ENCODE assay signal across 22 cellular contexts in the genomic region with DNA sequence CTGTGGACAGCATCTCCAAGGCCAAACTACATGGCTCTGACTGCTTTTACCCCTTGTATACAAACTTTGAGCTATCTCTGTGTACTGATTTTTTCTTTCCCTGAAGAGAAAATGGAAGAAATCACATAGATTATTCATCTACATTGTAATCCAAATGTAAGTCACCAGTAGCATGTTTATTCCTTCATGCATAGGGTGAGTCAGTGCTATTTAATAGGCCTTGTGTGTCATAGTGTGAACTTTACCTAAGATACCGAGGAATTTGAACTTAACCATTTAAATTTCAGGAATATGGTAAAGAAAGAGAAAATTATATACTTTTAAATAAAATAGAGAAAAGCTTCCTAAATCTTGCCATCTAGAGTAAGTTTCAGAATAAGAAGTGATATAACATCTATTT. TPM values are rescaled to one million over a fixed set of nuclear protein-coding genes. Genes with fewer than 3 reads are reported as not detected.
DNase-seq lines count a peak whose midpoint lies in the region; ATAC-seq, FAIRE-seq and TF ChIP-seq lines count a peak whose summit lies in the region.
"Had no signal": no experiment of that assay in that cellular context is flagged by ENCODE, and none has a peak within 500 bp of the region (broad histone marks: within the 10 kb centered on the region; RNA-seq: fewer than 3 reads in every experiment).

No MANE protein-coding gene starts in this region.

- H3K9me3 Mint-ChIP-seq in MCF 10A (ENCODE audit: unreplicated experiment) (no peaks in the 10 kb centered on the region), astrocyte (ENCODE audit: unreplicated experiment) (no peaks in the 10 kb centered on the region)
- H3K9me3 Mint-ChIP-seq: central memory CD8-positive, alpha-beta T cell; T-helper 1 cell treated with Interleukin-12 subunit alpha and Interleukin-12 subunit beta and Interleukin-4 antibody, amounts not matched to agents 30 μg/mL and 1 μg/mL, for 36 hours had no signal

- H3K36me3 Mint-ChIP-seq in MCF 10A (ENCODE audit: insufficient read depth, unreplicated experiment) (peaks cover 15% of the 10 kb centered on the region), astrocyte (ENCODE audit: low read depth, unreplicated experiment) (no peaks in the 10 kb centered on the region)

- H3K4me3 ChIP-seq in breast epithelium (no peak overlapping the region), astrocyte (ENCODE audit: insufficient read depth, low read depth, low read length) (no peak overlapping the region)
- H3K4me3 ChIP-seq: BLaER1, SJCRH30 had no signal

- no peak overlapping the region for H3K9ac ChIP-seq in astrocyte (ENCODE audit: low read length)
- H3K9ac ChIP-seq: BLaER1 had no signal

- H3K36me3 ChIP-seq in breast epithelium (no peaks in the 10 kb centered on the region), astrocyte (ENCODE audit: insufficient read depth, low read length) (no peaks in the 10 kb centered on the region)
- H3K36me3 ChIP-seq: neutrophil, SJCRH30 had no signal

- no peak overlapping the region for H2AFZ ChIP-seq in astrocyte (ENCODE audit: low read depth, low read length)

- intact Hi-C loops in MCF 10A (cut with micrococcal nuclease): no loop called here
- intact Hi-C loops in breast epithelium (cut with DNase I; ENCODE audit: low total_unique reads): no loop called here
- intact Hi-C loops in left ventricle myocardium superior (cut with micrococcal nuclease): no loop called here

- H3K4me1 Mint-ChIP-seq in MCF 10A (ENCODE audit: insufficient read depth, unreplicated experiment) (peaks cover 20% of the 10 kb centered on the region), astrocyte (ENCODE audit: low read depth, unreplicated experiment) (peaks cover 4% of the 10 kb centered on the region)

- DNase-seq in MCF 10A (ENCODE audit: unreplicated experiment): peak; percentile 40
- DNase-seq in breast epithelium (ENCODE audit: low spot score in 2 of 2): no peak
- DNase-seq in astrocyte (ENCODE audit: low read depth): peak; percentile 36
- DNase-seq in foreskin keratinocyte: peak in 1 of 2 donors; percentile 65
- no peak for DNase-seq in SKM-1 (lab: John Stamatoyannopoulos, UW; ENCODE audit: unreplicated experiment)
- DNase-seq in left ventricle myocardium superior: no peak
- no peak for DNase-seq in DMS153 treated with DMSO at 0.1 percent for 48 hours (lab: John Stamatoyannopoulos, UW; ENCODE audit: unreplicated experiment)
- DNase-seq in AML-193 (lab: John Stamatoyannopoulos, UW): no peak
- DNase-seq: 8988T; activated CD4-positive, alpha-beta T cell treated with anti-CD3 and anti-CD28 coated beads, Interleukin-2, amount 50 U/mL, for 4 hours; amygdala; effector memory CD4-positive, alpha-beta T cell; KBM-7; NCI-H1930; NCI-H226; NCI-H774; SJCRH30 had no signal

- peaks cover 18% of the 10 kb centered on the region for H3K79me2 ChIP-seq in astrocyte (ENCODE audit: insufficient read depth, low read length)

- H4K20me1 ChIP-seq in astrocyte (ENCODE audit: insufficient read depth, low read length): peaks cover 7% of the 10 kb centered on the region
- H4K20me1 ChIP-seq: BLaER1 had no signal

- TF ChIP-seq POLR2A in breast epithelium (IDR thresholded peaks at IDR 0.05): no peak

- H3K9me3 ChIP-seq in breast epithelium (no peaks in the 10 kb centered on the region), astrocyte (ENCODE audit: insufficient read depth, low read depth, low read length) (no peaks in the 10 kb centered on the region)
- H3K9me3 ChIP-seq: BLaER1, neutrophil, SJCRH30 had no signal

- H3K27me3 ChIP-seq in breast epithelium (no peaks in the 10 kb centered on the region), astrocyte (ENCODE audit: insufficient read depth, low read length) (no peaks in the 10 kb centered on the region), foreskin keratinocyte (no peaks in the 10 kb centered on the region)
- H3K27me3 ChIP-seq: BLaER1, neutrophil, SJCRH30 had no signal

- no peaks in the 10 kb centered on the region for H3K4me1 ChIP-seq in breast epithelium
- H3K4me1 ChIP-seq in astrocyte (ENCODE audit: insufficient read depth, low read length): no peaks in the 10 kb centered on the region
- H3K4me1 ChIP-seq in foreskin keratinocyte: peaks cover 15% of the 10 kb centered on the region
- H3K4me1 ChIP-seq: BLaER1, SJCRH30 had no signal

- no peak overlapping the region for H3K4me2 ChIP-seq in astrocyte (ENCODE audit: low read length)
- H3K4me2 ChIP-seq: BLaER1 had no signal

- no peak overlapping the region for H3K27ac ChIP-seq in breast epithelium
- H3K27ac ChIP-seq in astrocyte (ENCODE audit: low read depth, low read length): no peak overlapping the region
- H3K27ac ChIP-seq in foreskin keratinocyte: peak overlapping the region; percentile 33
- H3K27ac ChIP-seq: BLaER1, neutrophil, SJCRH30, VCaP had no signal

- CTCF ChIA-PET in MCF 10A (lab: Yijun Ruan, JAX): interaction anchor here (0.6 to 2.2 kb wide), 3 partner anchors 11 to 145 kb away, joined by 3 to 6 read pairs (median 5); a partner anchor contains a TSS

- H3K4me3 Mint-ChIP-seq in MCF 10A (ENCODE audit: unreplicated experiment) (no peak overlapping the region), astrocyte (ENCODE audit: unreplicated experiment) (no peak overlapping the region)
- H3K4me3 Mint-ChIP-seq: central memory CD8-positive, alpha-beta T cell; T-helper 1 cell treated with Interleukin-12 subunit alpha and Interleukin-12 subunit beta and Interleukin-4 antibody, amounts not matched to agents 30 μg/mL and 1 μg/mL, for 36 hours had no signal

- H3K27me3 Mint-ChIP-seq in MCF 10A (ENCODE audit: insufficient read depth, unreplicated experiment): no peaks in the 10 kb centered on the region
- H3K27me3 Mint-ChIP-seq in astrocyte (ENCODE audit: low read depth, unreplicated experiment): no peaks in the 10 kb centered on the region
- H3K27me3 Mint-ChIP-seq: central memory CD8-positive, alpha-beta T cell had no signal

- POLR2A ChIA-PET in MCF 10A (lab: Yijun Ruan, JAX): interaction anchor here (0.9 to 10.8 kb wide), 3 partner anchors 16 to 43 kb away, joined by 3 to 90 read pairs (median 4); a partner anchor contains a TSS

- no peak overlapping the region for H3K27ac Mint-ChIP-seq in MCF 10A (ENCODE audit: low read depth, unreplicated experiment)
- H3K27ac Mint-ChIP-seq in astrocyte (ENCODE audit: unreplicated experiment): no peak overlapping the region
- H3K27ac Mint-ChIP-seq: T-helper 1 cell treated with Interleukin-12 subunit alpha and Interleukin-12 subunit beta and Interleukin-4 antibody, amounts not matched to agents 30 μg/mL and 1 μg/mL, for 36 hours had no signal

- BruUV-seq in MCF 10A (replicated peaks; lab: Mats Ljungman, UMichigan): no TSS peak

- TF ChIP-seq CTCF in MCF 10A (IDR thresholded peaks at IDR 0.05; ENCODE audit: unreplicated experiment) (no peak), breast epithelium (IDR thresholded peaks at IDR 0.05) (no peak), astrocyte (IDR thresholded peaks at IDR 0.05; ENCODE audit: insufficient read depth, low read depth, low read length) (no peak), foreskin keratinocyte (conservative IDR thresholded peaks at IDR 0.05) (no peak)

- no peak for FAIRE-seq in astrocyte (lab: Jason Lieb, UNC)

- ATAC-seq in foreskin keratinocyte (peak; percentile 98), left ventricle myocardium superior (no peak)

RNA-seq across cellular contexts. Expression of a gene that starts 16.5 kb away (rescaled TPM):
- 62.2 and 67.3 TPM in 2 replicates for total RNA-seq in MCF 10A (2022)
- total RNA-seq in breast epithelium: 100 to 1,000 TPM in 1 of 3 donors, 10 to 100 TPM in 2; 77.9 to 111 (median 78.3) TPM
- total RNA-seq in astrocyte: 39.8 and 49.6 TPM in 2 replicates
- 48.5 and 55.0 TPM in 2 replicates for total RNA-seq in foreskin keratinocyte
- 23.6 and 27.5 TPM in 2 replicates for polyA plus RNA-seq in foreskin keratinocyte
- total RNA-seq in left ventricle myocardium superior: 71.0 TPM

RNA-seq across cellular contexts. Expression of a gene that starts 16.8 kb away (rescaled TPM):
- total RNA-seq in MCF 10A (2022): 35.4 and 44.0 TPM in 2 replicates
- 10 to 100 TPM; 42.3 to 55.2 (median 53.4) TPM for total RNA-seq in breast epithelium
- 52.7 and 58.9 TPM in 2 replicates for total RNA-seq in astrocyte
- total RNA-seq in foreskin keratinocyte: 34.0 and 36.8 TPM in 2 replicates
- polyA plus RNA-seq in foreskin keratinocyte: 26.6 and 32.3 TPM in 2 replicates
- total RNA-seq in left ventricle myocardium superior: 64.5 TPM

Comparison
In these comparisons a context has a peak if more than half of its experiments do, and no peak if none do; other contexts are left out.
1. DNase-seq: peak in MCF 10A (single experiment) and astrocyte (single experiment); none in breast epithelium (0 of 2), SKM-1 (single experiment), left ventricle myocardium superior (single experiment), DMS153 treated with DMSO at 0.1 percent for 48 hours (single experiment) and AML-193 (0 of 2).